ENCODE assay signal across 21 cellular contexts in genomic region chr17:62964506-62964905, GRCh38.
"Had no signal": no experiment of that assay in that cellular context is flagged by ENCODE, and none has a peak within 500 bp of the region (broad histone marks: within the 10 kb centered on the region; RNA-seq: fewer than 3 reads in every experiment).

No MANE protein-coding gene starts in this region.

- ATAC-seq: body of pancreas, left lung had no signal

- H3K4me3 ChIP-seq: body of pancreas, esophagus squamous epithelium, left lung, thyroid gland, uterus had no signal

- H3K36me3 ChIP-seq: esophagus squamous epithelium, left lung, thyroid gland, uterus had no signal

- H3K27ac Mint-ChIP-seq: activated CD4-positive, alpha-beta memory T cell treated with anti-CD3 and anti-CD28 coated beads for 36 hours had no signal

- H3K27ac ChIP-seq: parathyroid adenoma, thyroid gland had no signal

- H3K9ac ChIP-seq: parathyroid adenoma had no signal

- DNase-seq: activated CD4-positive, alpha-beta memory T cell treated with anti-CD3 and anti-CD28 coated beads for 36 hours; activated CD4-positive, alpha-beta T cell treated with anti-CD3 and anti-CD28 coated beads for 1 hour; activated CD8-positive, alpha-beta memory T cell treated with anti-CD3 and anti-CD28 coated beads, Interleukin-2, amount 10 ng/mL, durations not matched to agents 7 days and 5 days; activated effector memory CD4-positive, alpha-beta T cell treated with anti-CD3 and anti-CD28 coated beads, Interleukin-2, amount 50 U/mL, for 16 hours; activated T-cell treated with anti-CD3 and anti-CD28 coated beads, Interleukin-2, amount 50 U/mL, for 24 hours; amniotic stem cell; body of pancreas; cerebellar nuclear complex; effector CD8-positive, alpha-beta T cell; esophagus squamous epithelium; hippocampal formation; kidney; left lung; mammary epithelial cell; stimulated activated CD4-positive, alpha-beta T cell treated with anti-CD3 and anti-CD28 coated beads, Interleukin-12 subunit alpha, Interleukin-12 subunit beta, amount 100 ng/mL, for 4 hours; T-helper 1 cell; thyroid gland; uterus had no signal

- H3K36me3 Mint-ChIP-seq: activated CD4-positive, alpha-beta memory T cell treated with anti-CD3 and anti-CD28 coated beads for 36 hours; activated CD8-positive, alpha-beta memory T cell treated with anti-CD3 and anti-CD28 coated beads, Interleukin-2, amount 10 ng/mL, durations not matched to agents 7 days and 5 days; activated naive CD4-positive, alpha-beta T cell treated with anti-CD3 and anti-CD28 coated beads, Interleukin-2, amount 50 U/mL, for 72 hours had no signal

- H3K9me3 Mint-ChIP-seq: activated CD4-positive, alpha-beta memory T cell treated with anti-CD3 and anti-CD28 coated beads for 36 hours; activated naive CD4-positive, alpha-beta T cell treated with anti-CD3 and anti-CD28 coated beads, Interleukin-2, amount 50 U/mL, for 72 hours; activated T-cell treated with anti-CD3 and anti-CD28 coated beads, Interleukin-2, amount 50 U/mL, for 24 hours; stimulated activated effector memory CD8-positive, alpha-beta T cell treated with anti-CD3 and anti-CD28 coated beads, Interleukin-12 subunit alpha, Interleukin-12 subunit beta, amount 100 ng/mL, for 72 hours had no signal

- H3K4me1 ChIP-seq: uterus had no signal

- H3K9me3 ChIP-seq: body of pancreas, esophagus squamous epithelium, left lung, thyroid gland, uterus had no signal

- H3K4me3 Mint-ChIP-seq: activated T-cell treated with anti-CD3 and anti-CD28 coated beads, Interleukin-2, amount 50 U/mL, for 24 hours had no signal

- H3K27me3 ChIP-seq: body of pancreas, esophagus squamous epithelium, left lung, thyroid gland, uterus had no signal
